ENCODE assay signal across 26 cellular contexts in the genomic region with DNA sequence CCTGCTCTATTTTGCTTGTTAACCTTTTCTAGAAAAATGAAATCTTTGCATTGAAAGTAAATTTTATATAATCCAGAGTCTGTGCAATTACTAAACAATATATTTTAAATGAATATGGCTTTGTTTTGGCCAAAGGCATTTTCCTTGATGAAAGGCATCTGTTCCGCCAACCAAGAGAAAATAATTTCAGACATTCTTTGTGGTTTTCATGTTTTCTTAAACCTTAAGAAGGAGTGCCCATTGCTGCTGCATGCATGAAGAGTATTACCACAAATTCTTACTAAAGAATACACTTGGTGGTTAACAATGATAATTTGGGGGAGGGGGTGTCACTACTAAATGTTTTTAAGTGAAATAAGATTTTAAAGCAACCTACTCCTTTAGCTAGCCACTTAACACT. TPM values are rescaled to one million over a fixed set of nuclear protein-coding genes. Genes with fewer than 3 reads are reported as not detected.
DNase-seq lines count a peak whose midpoint lies in the region; ATAC-seq and TF ChIP-seq lines count a peak whose summit lies in the region.
"Had no signal": no experiment of that assay in that cellular context is flagged by ENCODE, and none has a peak within 500 bp of the region (broad histone marks: within the 10 kb centered on the region; RNA-seq: fewer than 3 reads in every experiment).

No MANE protein-coding gene starts in this region.

- TF ChIP-seq CTCF in SK-N-SH (IDR thresholded peaks at IDR 0.05) = no peak
- no peak for TF ChIP-seq CTCF in cardiac fibroblast (IDR thresholded peaks at IDR 0.05; ENCODE audit: low read depth, low read length)
- no peak for TF ChIP-seq CTCF in type B pancreatic cell (conservative IDR thresholded peaks at IDR 0.05)

- H3K27ac Mint-ChIP-seq in type B pancreatic cell = no peak overlapping the region
- H3K27ac Mint-ChIP-seq: activated B cell treated with CpG ODN at 0.5 μM for 24 hours; activated CD8-positive, alpha-beta T cell treated with anti-CD3 and anti-CD28 coated beads for 36 hours; activated naive CD4-positive, alpha-beta T cell treated with anti-CD3 and anti-CD28 coated beads, Interleukin-2, amount 50 U/mL, for 24 hours; GM23338; memory B cell; nephron progenitor cell had no signal

- H2AFZ ChIP-seq in SK-N-SH (ENCODE audit: low read depth) = no peak overlapping the region
- H2AFZ ChIP-seq: GM23338, hepatocyte had no signal

- H3F3A ChIP-seq in SK-N-SH (replicated peaks; ENCODE audit: insufficient read depth) = peaks cover 48% of the 10 kb centered on the region

- no peak overlapping the region for H3K9ac ChIP-seq in SK-N-SH

- TF ChIP-seq EP300 in SK-N-SH (IDR thresholded peaks at IDR 0.05; ENCODE audit: borderline replicate concordance in 1 of 2, low read depth in 1 of 2, low read length in 1 of 2) = peak in 1 of 2 experiments; percentile 57; a peak in 1 of 4 replicates

- no peaks in the 10 kb centered on the region for H3K27me3 ChIP-seq in SK-N-SH (ENCODE audit: insufficient read depth)
- H3K27me3 ChIP-seq: hepatocyte, MG63 had no signal

- 45% methylated on average over 1 of the region's 1 CpG for WGBS in SK-N-SH (ENCODE audit: low lambda C conversion rate)

- no peaks in the 10 kb centered on the region for H4K20me1 ChIP-seq in SK-N-SH (ENCODE audit: insufficient read depth)

- DNase-seq in SK-N-SH (no peak), cardiac fibroblast (ENCODE audit: low read depth in 2 of 2) (peak; percentile 63 to 85), iris pigment epithelial cell (ENCODE audit: low read depth) (peak; percentile 89), type B pancreatic cell (ENCODE audit: extremely low spot score, unreplicated experiment) (no peak), epidermal melanocyte (ENCODE audit: insufficient read length, low spot score) (no peak)
- DNase-seq: activated B cell treated with CpG ODN at 0.5 μM for 24 hours; activated CD8-positive, alpha-beta T cell treated with anti-CD3 and anti-CD28 coated beads for 36 hours; activated T-cell treated with anti-CD3 and anti-CD28 coated beads, Interleukin-2, amount 50 U/mL, for 48 hours; effector CD4-positive, alpha-beta T cell; MG63; NCI-H146; NCI-H774; nephron progenitor cell; OCI-M1; T-helper 2 cell had no signal

- no peak for TF ChIP-seq RAD21 in SK-N-SH (IDR thresholded peaks at IDR 0.05; ENCODE audit: low read length)

- H3K9me2 ChIP-seq in SK-N-SH = no peaks in the 10 kb centered on the region

- H3K27me3 Mint-ChIP-seq in type B pancreatic cell = no peaks in the 10 kb centered on the region

- CTCF ChIA-PET in SK-N-SH (lab: Yijun Ruan, JAX) = no interaction called here

- H3K27ac ChIP-seq in SK-N-SH (ENCODE audit: low read depth in 2 of 2, low read length in 1 of 2) = peak overlapping the region; percentile 3 to 22; a peak in 2 of 4 replicates
- H3K27ac ChIP-seq: 22Rv1, cardiac muscle cell, hepatocyte, prostate gland had no signal

- H3K4me2 ChIP-seq in SK-N-SH = 0 out of 2 replicates have a peak overlapping the region, but pooled peaks have one; percentile 5
- H3K4me2 ChIP-seq: GM23338, hepatocyte had no signal

- POLR2A ChIA-PET in SK-N-SH (lab: Yijun Ruan, JAX) = no interaction called here

- peaks cover 17% of the 10 kb centered on the region for H3K79me2 ChIP-seq in SK-N-SH (ENCODE audit: insufficient read depth)

- peaks cover 33% of the 10 kb centered on the region for H3K4me1 Mint-ChIP-seq in type B pancreatic cell (ENCODE audit: unreplicated experiment)
- H3K4me1 Mint-ChIP-seq: memory B cell had no signal

- no peaks in the 10 kb centered on the region for H3K36me3 ChIP-seq in SK-N-SH (replicated peaks in 1 of 2; ENCODE audit: control insufficient read depth in 1 of 2, insufficient read depth in 2 of 2, low read length in 1 of 2)
- H3K36me3 ChIP-seq: cardiac muscle cell, MG63, prostate gland had no signal

- H3K9me3 ChIP-seq in SK-N-SH = no peaks in the 10 kb centered on the region
- H3K9me3 ChIP-seq: MG63, prostate gland had no signal

- peaks cover 9 to 51% of the 10 kb centered on the region in 2 experiments for H3K4me1 ChIP-seq in SK-N-SH (ENCODE audit: control insufficient read depth in 1 of 2, insufficient read depth in 2 of 2, low read depth in 1 of 2, low read length in 1 of 2)
- H3K4me1 ChIP-seq: prostate gland had no signal

- H3K9me3 Mint-ChIP-seq in type B pancreatic cell = no peaks in the 10 kb centered on the region
- H3K9me3 Mint-ChIP-seq: activated B cell treated with CpG ODN at 0.5 μM for 24 hours; activated CD8-positive, alpha-beta T cell treated with anti-CD3 and anti-CD28 coated beads for 36 hours; activated naive CD4-positive, alpha-beta T cell treated with anti-CD3 and anti-CD28 coated beads, Interleukin-2, amount 50 U/mL, for 24 hours; GM23338; nephron progenitor cell had no signal

- peak overlapping the region; percentile 19 for H3K4me3 Mint-ChIP-seq in type B pancreatic cell
- H3K4me3 Mint-ChIP-seq: activated B cell treated with CpG ODN at 0.5 μM for 24 hours; activated CD8-positive, alpha-beta T cell treated with anti-CD3 and anti-CD28 coated beads for 36 hours; activated naive CD4-positive, alpha-beta T cell treated with anti-CD3 and anti-CD28 coated beads, Interleukin-2, amount 50 U/mL, for 24 hours; GM23338; memory B cell; nephron progenitor cell had no signal

- H3K36me3 Mint-ChIP-seq in type B pancreatic cell = no peaks in the 10 kb centered on the region
- H3K36me3 Mint-ChIP-seq: activated naive CD4-positive, alpha-beta T cell treated with anti-CD3 and anti-CD28 coated beads, Interleukin-2, amount 50 U/mL, for 24 hours; memory B cell had no signal

- H3K4me3 ChIP-seq in SK-N-SH (ENCODE audit: low read depth in 2 of 2, low read length in 1 of 2) (no peak overlapping the region), cardiac fibroblast (replicated peaks in 1 of 2; ENCODE audit: low read depth in 2 of 2, low read length in 2 of 2) (no peak overlapping the region)
- H3K4me3 ChIP-seq: cardiac muscle cell, GM23338, hepatocyte, MG63, prostate gland had no signal

- ATAC-seq in SK-N-SH treated with all-trans-retinoic acid at 6 μM for 48 hours = no peak
- ATAC-seq in GM18909 (IDR thresholded peaks at IDR 0.05; ENCODE audit: poor library complexity, unreplicated experiment) = no peak
- no peak for ATAC-seq in HG03045 (IDR thresholded peaks at IDR 0.05; ENCODE audit: unreplicated experiment)
- ATAC-seq: activated CD8-positive, alpha-beta T cell treated with anti-CD3 and anti-CD28 coated beads for 36 hours; esophagus mucosa; GM23338 had no signal

TF ChIP-seq in SK-N-SH, 30 proteins besides CTCF, POLR2A, EP300 and RAD21 (continues in another document):
- TF ChIP-seq REST (IDR thresholded peaks at IDR 0.05; ENCODE audit: low read depth, low read length) (no peak), GABPA (IDR thresholded peaks at IDR 0.05; ENCODE audit: low read depth) (no peak)

TF ChIP-seq in SK-N-SH treated with all-trans-retinoic acid at 6 μM for 48 hours, 23 proteins besides CTCF, POLR2A, EP300 and RAD21:
- no peak for TF ChIP-seq ZC3H10 (CRISPR knock-in tag; IDR thresholded peaks at IDR 0.05)

RNA-seq across cellular contexts. Expression of gene PDGFC, which starts 2.7 kb away (rescaled TPM):
- 29.8 and 36.2 TPM in 2 replicates for polyA plus RNA-seq in SK-N-SH (2012; rRNA removed)
- 37.7 and 40.7 TPM in 2 replicates for polyA plus RNA-seq in SK-N-SH (2012; cell fraction: cytosol; rRNA removed)
- 27.3 and 49.5 TPM in 2 replicates for polyA plus RNA-seq in SK-N-SH (2012; cell fraction: nucleus; rRNA removed)
- 18.1 and 39.9 TPM in 2 replicates for total RNA-seq in type B pancreatic cell (ENCODE audit: low replicate concordance)
- total RNA-seq: activated B cell treated with CpG ODN at 0.5 μM for 24 hours; activated CD8-positive, alpha-beta T cell treated with anti-CD3 and anti-CD28 coated beads for 36 hours had no signal

Comparison
In these comparisons a context has a peak if more than half of its experiments do, and no peak if none do; other contexts are left out.
1. DNase-seq: peak in cardiac fibroblast (2 of 2) and iris pigment epithelial cell (single experiment); none in SK-N-SH (single experiment), type B pancreatic cell (single experiment) and epidermal melanocyte (single experiment).